Comparison of ENCODE assay signal across 10 cellular contexts in the genomic region with DNA sequence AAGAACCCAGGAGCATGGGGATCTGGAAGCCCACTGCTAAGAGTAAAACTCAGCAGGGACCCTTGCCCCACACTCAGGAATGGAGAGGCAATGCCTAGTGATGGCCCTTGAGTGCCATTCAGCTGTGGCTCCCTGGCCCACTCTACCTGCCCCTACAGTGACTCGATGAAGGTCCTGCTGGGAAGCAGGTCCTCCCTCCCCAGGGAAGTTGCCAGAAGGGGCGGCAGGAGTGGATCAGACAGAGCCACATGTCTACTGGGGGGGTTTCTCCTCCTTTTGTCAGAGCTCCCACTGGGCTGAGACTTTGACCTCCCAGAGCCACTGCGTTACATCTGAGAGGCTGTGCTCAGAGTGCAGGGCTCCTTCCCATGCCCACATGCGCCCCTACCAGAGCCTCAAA. TPM values are rescaled to one million over a fixed set of nuclear protein-coding genes. Genes with fewer than 3 reads are reported as not detected.
DNase-seq lines count a peak whose midpoint lies in the region; ATAC-seq, FAIRE-seq and TF ChIP-seq lines count a peak whose summit lies in the region.
"Had no signal": no experiment of that assay in that cellular context is flagged by ENCODE, and none has a peak within 500 bp of the region (broad histone marks: within the 10 kb centered on the region; RNA-seq: fewer than 3 reads in every experiment).

No MANE protein-coding gene starts in this region.

- H3K79me2 ChIP-seq in OCI-LY3 (ENCODE audit: low read length) (peaks cover 22% of the 10 kb centered on the region), H1 (ENCODE audit: control insufficient read depth in 1 of 2, insufficient read depth in 2 of 2, low read length in 2 of 2) (no peaks in the 10 kb centered on the region)

- peak overlapping the region; percentile 86 to 94 (median 89) for H3K4me3 Mint-ChIP-seq in CD8-positive, alpha-beta memory T cell

- H3K4me2 ChIP-seq in OCI-LY3 (ENCODE audit: low read length): peak overlapping the region; percentile 96
- peak overlapping the region; percentile 69 to 72; a peak in 3 of 4 replicates for H3K4me2 ChIP-seq in H1 (ENCODE audit: insufficient read depth in 1 of 2, low read depth in 2 of 2, low read length in 2 of 2)

- no peak overlapping the region for H3K56ac ChIP-seq in H1 (replicated peaks; ENCODE audit: insufficient read length, low read depth, low read length)

- H3K27ac ChIP-seq in CD8-positive, alpha-beta memory T cell (ENCODE audit: low read depth, low read length): peak overlapping the region; percentile 67
- no peak overlapping the region for H3K27ac ChIP-seq in OCI-LY3 (ENCODE audit: low read length)
- H3K27ac ChIP-seq in H1 (ENCODE audit: low read depth, low read length): no peak overlapping the region
- H3K27ac ChIP-seq in rectal smooth muscle tissue (ENCODE audit: low read depth, low read length): peak overlapping the region; percentile 85

- H3K9me3 ChIP-seq in CD8-positive, alpha-beta memory T cell (ENCODE audit: low read length): no peaks in the 10 kb centered on the region
- H3K9me3 ChIP-seq in OCI-LY3 (ENCODE audit: insufficient read depth, low read length): no peaks in the 10 kb centered on the region
- no peaks in the 10 kb centered on the region for H3K9me3 ChIP-seq in H1 (ENCODE audit: insufficient read depth in 2 of 2, low read depth in 1 of 2, low read length in 1 of 2)
- H3K9me3 ChIP-seq: mucosa of descending colon had no signal

- POLR2A ChIA-PET in CD8-positive, alpha-beta memory T cell (lab: Charles Lee): interaction anchor here (0.8 to 2.5 kb wide), 5 partner anchors 11 to 563 kb away, joined by 3 to 16 read pairs (median 6); partner anchors contain the start of genes ARHGAP4, ATP6AP1, FAM3A and LAGE3
- POLR2A ChIA-PET in H1 (lab: Charles Lee; ENCODE audit: partially characterized antibody): interaction anchor here (0.7 to 1.9 kb wide), 10 partner anchors 8 to 118 kb away, joined by 3 to 7 read pairs (median 4); partner anchors contain the start of gene DNASE1L1

- ATAC-seq in GM21515 (IDR thresholded peaks at IDR 0.05; ENCODE audit: unreplicated experiment): no peak

- no peak overlapping the region for H2BK120ac ChIP-seq in H1 (replicated peaks; ENCODE audit: low read depth, low read length)

- no peaks in the 10 kb centered on the region for H3K27me3 Mint-ChIP-seq in CD8-positive, alpha-beta memory T cell

- peak overlapping the region; percentile 66 for H3K4me3 ChIP-seq in CD8-positive, alpha-beta memory T cell (ENCODE audit: low read length)
- H3K4me3 ChIP-seq in OCI-LY3 (ENCODE audit: low read length) (peak overlapping the region; percentile 97), H1 (ENCODE audit: extremely low read depth in 1 of 4, insufficient read depth in 2 of 4, low read depth in 3 of 4, low read length in 4 of 4) (no peak overlapping the region), rectal smooth muscle tissue (ENCODE audit: low read length) (peak overlapping the region; percentile 79)

- H2AK5ac ChIP-seq in H1 (ENCODE audit: low read depth, low read length): no peak overlapping the region

- H4K5ac ChIP-seq in H1 (ENCODE audit: insufficient read length, low read depth, low read length): no peak overlapping the region

- H3K36me3 ChIP-seq in CD8-positive, alpha-beta memory T cell (ENCODE audit: insufficient read depth, low read length): no peaks in the 10 kb centered on the region
- H3K36me3 ChIP-seq in OCI-LY3 (replicated peaks; ENCODE audit: low read depth, low read length) (peaks cover 15% of the 10 kb centered on the region), H1 (ENCODE audit: control insufficient read depth in 2 of 4, insufficient read depth in 4 of 4, low read length in 3 of 4) (peaks cover 0 to 12% (median 0%) of the 10 kb centered on the region in 4 experiments; a peak in 2 of 8 replicates), rectal smooth muscle tissue (ENCODE audit: control insufficient read depth, insufficient read depth, low read length) (no peaks in the 10 kb centered on the region)

- H3K18ac ChIP-seq in H1 (ENCODE audit: extremely low read depth, low read length): no peak overlapping the region

- no peak overlapping the region for H4K91ac ChIP-seq in H1 (replicated peaks; ENCODE audit: insufficient read length, low read length)

- H4K8ac ChIP-seq in H1 (ENCODE audit: extremely low read depth, insufficient read depth, low read length): no peak overlapping the region

- no peaks in the 10 kb centered on the region for H3K9me3 Mint-ChIP-seq in CD8-positive, alpha-beta memory T cell

- H3K27ac Mint-ChIP-seq in CD8-positive, alpha-beta memory T cell: peak overlapping the region; percentile 66 to 96 (median 90)

- no peaks in the 10 kb centered on the region for H4K20me1 ChIP-seq in OCI-LY3 (ENCODE audit: insufficient read depth, low read length)
- peaks cover 1 to 2% of the 10 kb centered on the region in 2 experiments for H4K20me1 ChIP-seq in H1 (replicated peaks in 1 of 2; ENCODE audit: control insufficient read depth in 1 of 2, insufficient read depth in 2 of 2, low read length in 2 of 2)

- FAIRE-seq in H1 (lab: Jason Lieb, UNC): no peak

- no peak overlapping the region for H2BK5ac ChIP-seq in H1 (ENCODE audit: low read depth, low read length)

- WGBS in H1 (ENCODE audit: extremely low coverage in 1 of 2, insufficient coverage in 1 of 2, insufficient read length in 1 of 2, insufficient replicate concordance in 2 of 2, low coverage in 1 of 2, low lambda C conversion rate in 2 of 2, missing lambda C conversion rate in 1 of 2), 2 experiments: 88% methylated on average over 3 of the region's 4 CpGs; no CpG with 5 or more reads in 1 of the 2 experiments

- H3K14ac ChIP-seq in H1 (ENCODE audit: insufficient read length): no peak overlapping the region

- H3K9ac ChIP-seq in OCI-LY3 (ENCODE audit: low read length) (peak overlapping the region; percentile 91; the same call in 1 of the 2 replicates), H1 (replicated peaks in 1 of 4; ENCODE audit: extremely low read depth in 1 of 4, low read depth in 3 of 4, low read length in 3 of 4) (no peak overlapping the region), rectal smooth muscle tissue (ENCODE audit: low read length) (no peak overlapping the region)

- TF ChIP-seq CTCF in OCI-LY3 (IDR thresholded peaks at IDR 0.05; ENCODE audit: low read depth, low read length) (no peak), H1 (IDR thresholded peaks at IDR 0.05; ENCODE audit: control extremely low read depth in 1 of 3, insufficient read depth in 1 of 3, low read depth in 1 of 3, low read length in 3 of 3) (no peak), GM10266 (IDR thresholded peaks at IDR 0.05; ENCODE audit: control insufficient read depth, insufficient read depth, low read depth, missing control alignments) (no peak)

- peaks cover 0 to 27% (median 4%) of the 10 kb centered on the region in 3 donors for H3K36me3 Mint-ChIP-seq in CD8-positive, alpha-beta memory T cell

- H3K27me3 ChIP-seq in CD8-positive, alpha-beta memory T cell (ENCODE audit: insufficient read depth, low read length, poor library complexity, severe bottlenecking): no peaks in the 10 kb centered on the region
- H3K27me3 ChIP-seq in OCI-LY3 (ENCODE audit: low read depth, low read length) (no peaks in the 10 kb centered on the region), H1 (replicated peaks in 1 of 4; ENCODE audit: control insufficient read depth in 3 of 4, extremely low read depth in 1 of 4, insufficient read depth in 3 of 4, low read length in 3 of 4) (no peaks in the 10 kb centered on the region; a peak in 1 of 7 replicates), rectal smooth muscle tissue (ENCODE audit: control insufficient read depth, insufficient read depth, low read length) (no peaks in the 10 kb centered on the region)

- H3K23me2 ChIP-seq in H1 (ENCODE audit: low read depth, low read length): no peaks in the 10 kb centered on the region; the same call in 1 of the 2 replicates

- H2BK20ac ChIP-seq in H1 (ENCODE audit: low read length): no peak overlapping the region

- TF ChIP-seq RAD21 in H1 (IDR thresholded peaks at IDR 0.05 in 1 of 2, conservative IDR thresholded peaks at IDR 0.05 in 1 of 2; ENCODE audit: low read depth in 2 of 2, low read length in 2 of 2): no peak

- H3K23ac ChIP-seq in H1 (ENCODE audit: insufficient read length): no peak overlapping the region

- no peaks in the 10 kb centered on the region for H3K79me1 ChIP-seq in H1 (ENCODE audit: low read depth, low read length)

- no peak overlapping the region for H2BK15ac ChIP-seq in H1 (ENCODE audit: low read length)

- CTCF ChIA-PET in CD8-positive, alpha-beta memory T cell (lab: Charles Lee): interaction anchor here (1.2 to 2.4 kb wide), 2 partner anchors 46 to 90 kb away, joined by 3 to 10 read pairs; partner anchors contain the start of gene RPL10
- CTCF ChIA-PET in H1 (lab: Charles Lee; ENCODE audit: partially characterized antibody): interaction anchor here (0.8 to 2.0 kb wide), 4 partner anchors 14 to 60 kb away, joined by 3 to 6 read pairs (median 3); partner anchors contain the start of gene ATP6AP1

- peaks cover 19% of the 10 kb centered on the region for H3K4me1 ChIP-seq in CD8-positive, alpha-beta memory T cell (ENCODE audit: insufficient read depth, low read length)
- peaks cover 18% of the 10 kb centered on the region for H3K4me1 ChIP-seq in OCI-LY3 (ENCODE audit: low read length)
- peaks cover 0 to 12% (median 3%) of the 10 kb centered on the region in 4 experiments; a peak in 4 of 7 replicates for H3K4me1 ChIP-seq in H1 (replicated peaks in 1 of 4; ENCODE audit: control insufficient read depth in 3 of 4, insufficient read depth in 4 of 4, low read length in 3 of 4)
- H3K4me1 ChIP-seq in rectal smooth muscle tissue (ENCODE audit: control insufficient read depth, insufficient read depth, low read length): peaks cover 3% of the 10 kb centered on the region

- H3K4ac ChIP-seq in H1 (replicated peaks; ENCODE audit: insufficient read length, low read depth, low read length): no peak overlapping the region

- no peak overlapping the region for H2AFZ ChIP-seq in OCI-LY3 (ENCODE audit: low read depth, low read length)
- no peak overlapping the region for H2AFZ ChIP-seq in H1 (ENCODE audit: low read length)

- H3K4me1 Mint-ChIP-seq in CD8-positive, alpha-beta memory T cell: peaks cover 12 to 40% (median 17%) of the 10 kb centered on the region in 3 donors

- H2BK12ac ChIP-seq in H1 (ENCODE audit: low read depth, low read length): no peak overlapping the region

- no peak for TF ChIP-seq EP300 in H1 (IDR thresholded peaks at IDR 0.05; ENCODE audit: borderline replicate concordance in 1 of 2, low read depth in 2 of 2, low read length in 2 of 2)

- no peak for TF ChIP-seq POLR2A in H1 (IDR thresholded peaks at IDR 0.05; ENCODE audit: control extremely low read depth in 1 of 2, low read depth in 2 of 2, low read length in 2 of 2)

- no peak for DNase-seq in CD8-positive, alpha-beta memory T cell
- DNase-seq in H1 (ENCODE audit: low read depth in 1 of 2, low spot score in 2 of 2) (no peak), GM10266 (ENCODE audit: extremely low spot score) (no peak), medulla oblongata (ENCODE audit: extremely low spot score) (no peak), NCI-H128 (lab: John Stamatoyannopoulos, UW; ENCODE audit: unreplicated experiment) (no peak)
- DNase-seq: mucosa of descending colon, NCI-H187 treated with DMSO at 0.1 percent for 48 hours had no signal

RNA-seq across cellular contexts. Expression of gene SLC10A3, which starts 1.2 kb away (rescaled TPM):
- 10 to 100 TPM; 40.8 to 45.7 TPM for total RNA-seq in CD8-positive, alpha-beta memory T cell
- polyA plus RNA-seq in CD8-positive, alpha-beta memory T cell: 81.0 TPM
- 6.8 and 8.2 TPM in 2 replicates for total RNA-seq in H1 (2021; fragmentation: NEBNext Ultra II Directional; extraction: Animal tissue kit (Norgen Biotek cat#: 25700))
- 9.5 and 11.0 TPM in 2 replicates for polyA plus RNA-seq in H1 (2011; rRNA removed)
- polyA plus RNA-seq in H1 (2011; cell fraction: cytosol; rRNA removed): 6.9 TPM
- polyA plus RNA-seq in H1 (2011; cell fraction: nucleus; rRNA removed): 8.0 TPM
- 6.8 to 8.8 TPM (median 7.8 TPM) in 4 replicates for polyA plus RNA-seq in H1 (2012, experiment 1 of 2)
- polyA plus RNA-seq in H1 (2012, experiment 2 of 2): 9.5 TPM
- 8.9 TPM for polyA plus RNA-seq in H1 (2013, experiment 1 of 2)
- polyA plus RNA-seq in H1 (2013, experiment 2 of 2): 9.2 TPM
- 3.2 and 3.8 TPM in 2 replicates for polyA minus RNA-seq in H1 (2011; rRNA and poly(A)+ RNA removed)
- 5.9 TPM for polyA minus RNA-seq in H1 (2011; cell fraction: cytosol; rRNA and poly(A)+ RNA removed)
- 4.7 TPM for polyA minus RNA-seq in H1 (2011; cell fraction: nucleus; rRNA and poly(A)+ RNA removed)

RNA-seq across cellular contexts. Expression of gene UBL4A, which starts 2.8 kb away (rescaled TPM):
- total RNA-seq in CD8-positive, alpha-beta memory T cell: 10 to 100 TPM; 58.9 to 64.3 TPM
- polyA plus RNA-seq in CD8-positive, alpha-beta memory T cell: 55.3 TPM
- total RNA-seq in H1 (2021; fragmentation: NEBNext Ultra II Directional; extraction: Animal tissue kit (Norgen Biotek cat#: 25700)): 31.7 and 34.2 TPM in 2 replicates
- polyA plus RNA-seq in H1 (2011; rRNA removed): 23.1 and 31.0 TPM in 2 replicates
- 32.3 TPM for polyA plus RNA-seq in H1 (2011; cell fraction: cytosol; rRNA removed)
- polyA plus RNA-seq in H1 (2011; cell fraction: nucleus; rRNA removed): 27.6 TPM
- 22.4 to 28.9 TPM (median 27.2 TPM) in 4 replicates for polyA plus RNA-seq in H1 (2012, experiment 1 of 2)
- 32.4 TPM for polyA plus RNA-seq in H1 (2012, experiment 2 of 2)
- polyA plus RNA-seq in H1 (2013, experiment 1 of 2): 15.9 TPM
- 16.8 TPM for polyA plus RNA-seq in H1 (2013, experiment 2 of 2)
- polyA minus RNA-seq in H1 (2011; rRNA and poly(A)+ RNA removed): 24.5 and 30.0 TPM in 2 replicates
- polyA minus RNA-seq in H1 (2011; cell fraction: cytosol; rRNA and poly(A)+ RNA removed): 24.4 TPM
- 13.9 TPM for polyA minus RNA-seq in H1 (2011; cell fraction: nucleus; rRNA and poly(A)+ RNA removed)

RNA-seq across cellular contexts. Expression of gene LAGE3, which starts 10.1 kb away (rescaled TPM):
- total RNA-seq in CD8-positive, alpha-beta memory T cell: 10 to 100 TPM; 72.5 to 74.6 TPM
- 51.2 TPM for polyA plus RNA-seq in CD8-positive, alpha-beta memory T cell
- total RNA-seq in H1 (2021; fragmentation: NEBNext Ultra II Directional; extraction: Animal tissue kit (Norgen Biotek cat#: 25700)): 44.2 and 44.5 TPM in 2 replicates
- 102 and 110 TPM in 2 replicates for polyA plus RNA-seq in H1 (2011; rRNA removed)
- polyA plus RNA-seq in H1 (2011; cell fraction: cytosol; rRNA removed): 61.9 TPM
- 45.1 TPM for polyA plus RNA-seq in H1 (2011; cell fraction: nucleus; rRNA removed)
- polyA plus RNA-seq in H1 (2012, experiment 1 of 2): 44.7 to 50.4 TPM (median 48.0 TPM) in 4 replicates
- polyA plus RNA-seq in H1 (2012, experiment 2 of 2): 75.9 TPM
- polyA plus RNA-seq in H1 (2013, experiment 1 of 2): 55.5 TPM
- polyA plus RNA-seq in H1 (2013, experiment 2 of 2): 54.5 TPM
- 6.3 and 8.1 TPM in 2 replicates for polyA minus RNA-seq in H1 (2011; rRNA and poly(A)+ RNA removed)
- 14.7 TPM for polyA minus RNA-seq in H1 (2011; cell fraction: cytosol; rRNA and poly(A)+ RNA removed)
- 11.7 TPM for polyA minus RNA-seq in H1 (2011; cell fraction: nucleus; rRNA and poly(A)+ RNA removed)

RNA-seq across cellular contexts. Expression of gene FAM3A, which starts 26.9 kb away (rescaled TPM):
- total RNA-seq in CD8-positive, alpha-beta memory T cell: 10 to 100 TPM; 28.4 to 29.4 TPM
- 29.6 TPM for polyA plus RNA-seq in CD8-positive, alpha-beta memory T cell
- 16.2 and 21.7 TPM in 2 replicates for total RNA-seq in H1 (2021; fragmentation: NEBNext Ultra II Directional; extraction: Animal tissue kit (Norgen Biotek cat#: 25700))
- polyA plus RNA-seq in H1 (2011; rRNA removed): 18.6 and 28.1 TPM in 2 replicates
- polyA plus RNA-seq in H1 (2011; cell fraction: cytosol; rRNA removed): 24.8 TPM
- polyA plus RNA-seq in H1 (2011; cell fraction: nucleus; rRNA removed): 40.4 TPM
- polyA plus RNA-seq in H1 (2012, experiment 1 of 2): 11.1 to 19.0 TPM (median 15.8 TPM) in 4 replicates
- 16.6 TPM for polyA plus RNA-seq in H1 (2012, experiment 2 of 2)
- 15.4 TPM for polyA plus RNA-seq in H1 (2013, experiment 1 of 2)
- 16.1 TPM for polyA plus RNA-seq in H1 (2013, experiment 2 of 2)
- polyA minus RNA-seq in H1 (2011; rRNA and poly(A)+ RNA removed): 7.8 and 8.7 TPM in 2 replicates
- 14.8 TPM for polyA minus RNA-seq in H1 (2011; cell fraction: cytosol; rRNA and poly(A)+ RNA removed)
- polyA minus RNA-seq in H1 (2011; cell fraction: nucleus; rRNA and poly(A)+ RNA removed): 11.0 TPM

RNA-seq across cellular contexts. Expression of gene PLXNA3, which starts 31.1 kb away (rescaled TPM):
- total RNA-seq in CD8-positive, alpha-beta memory T cell: 10 to 100 TPM; 34.1 to 39.2 TPM
- polyA plus RNA-seq in CD8-positive, alpha-beta memory T cell: 0.79 TPM
- 18.2 and 23.5 TPM in 2 replicates for total RNA-seq in H1 (2021; fragmentation: NEBNext Ultra II Directional; extraction: Animal tissue kit (Norgen Biotek cat#: 25700))
- 10.7 and 23.5 TPM in 2 replicates for polyA plus RNA-seq in H1 (2011; rRNA removed)
- polyA plus RNA-seq in H1 (2011; cell fraction: cytosol; rRNA removed): 8.6 TPM
- polyA plus RNA-seq in H1 (2011; cell fraction: nucleus; rRNA removed): 114 TPM
- 10.0 to 23.3 TPM (median 21.7 TPM) in 4 replicates for polyA plus RNA-seq in H1 (2012, experiment 1 of 2)
- polyA plus RNA-seq in H1 (2012, experiment 2 of 2): 6.6 TPM
- 12.6 TPM for polyA plus RNA-seq in H1 (2013, experiment 1 of 2)
- polyA plus RNA-seq in H1 (2013, experiment 2 of 2): 9.0 TPM
- 7.2 and 16.0 TPM in 2 replicates for polyA minus RNA-seq in H1 (2011; rRNA and poly(A)+ RNA removed)
- polyA minus RNA-seq in H1 (2011; cell fraction: cytosol; rRNA and poly(A)+ RNA removed): 7.0 TPM
- 31.5 TPM for polyA minus RNA-seq in H1 (2011; cell fraction: nucleus; rRNA and poly(A)+ RNA removed)

Comparison
In these comparisons a context has a peak if more than half of its experiments do, and no peak if none do; other contexts are left out.
1. H3K27ac ChIP-seq: peak in CD8-positive, alpha-beta memory T cell (single experiment) and rectal smooth muscle tissue (single experiment); none in OCI-LY3 (single experiment) and H1 (single experiment).
2. H3K4me3 ChIP-seq: peak in CD8-positive, alpha-beta memory T cell (single experiment), OCI-LY3 (single experiment) and rectal smooth muscle tissue (single experiment); none in H1 (0 of 4).